Comparison of ENCODE assay signal across 13 cellular contexts in the genomic region with DNA sequence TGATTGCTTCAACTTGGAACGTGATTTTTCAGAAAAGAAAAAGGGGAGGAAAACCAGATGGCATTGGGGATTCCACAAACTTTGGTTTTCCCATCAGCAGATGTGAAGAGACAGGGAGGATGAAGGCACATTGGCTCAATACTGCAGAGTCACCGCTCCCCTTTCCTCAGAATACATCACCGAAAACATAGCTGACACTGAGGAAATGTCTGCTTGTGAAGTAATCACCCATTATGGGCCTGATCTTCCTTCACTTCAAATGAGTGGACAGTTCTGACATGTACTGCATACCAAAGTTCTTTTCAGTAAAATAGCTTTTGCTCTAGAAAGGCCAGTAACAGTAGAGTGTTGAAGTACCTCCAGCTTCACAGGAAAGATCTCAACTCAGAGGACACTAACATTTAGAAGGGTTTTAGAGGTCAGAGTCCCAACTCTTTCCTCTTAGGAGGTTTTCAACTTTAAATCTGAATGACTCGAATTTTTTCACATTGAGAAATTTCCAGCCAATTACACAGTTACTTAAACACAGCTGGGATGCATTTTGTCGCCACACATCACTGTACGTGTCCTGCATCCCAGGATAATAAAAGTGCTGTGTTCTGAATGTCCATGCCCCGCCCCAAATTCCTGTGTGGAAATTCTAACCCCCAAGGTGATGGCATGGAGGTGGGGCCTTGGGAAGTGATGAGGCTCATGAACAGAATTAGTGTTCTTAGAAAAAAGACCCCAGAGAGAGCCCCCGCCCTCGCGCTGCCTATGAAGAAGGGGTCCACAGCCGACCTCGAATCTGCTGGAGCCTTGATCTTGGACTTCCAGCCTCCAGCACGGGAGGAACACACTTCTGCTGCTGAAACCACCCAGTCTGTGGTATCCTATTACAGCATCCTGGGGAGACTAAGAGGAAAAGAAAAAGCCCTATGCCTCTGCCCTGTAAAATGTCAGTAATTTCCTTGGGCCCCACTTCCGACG.
DNase-seq lines count a peak whose midpoint lies in the region; ATAC-seq, FAIRE-seq and TF ChIP-seq lines count a peak whose summit lies in the region.
"Had no signal": no experiment of that assay in that cellular context is flagged by ENCODE, and none has a peak within 500 bp of the region (broad histone marks: within the 10 kb centered on the region; RNA-seq: fewer than 3 reads in every experiment).

No MANE protein-coding gene starts in this region.

- peaks cover 3% of the 10 kb centered on the region for H3K36me3 Mint-ChIP-seq in mesothelial cell of epicardium

- TF ChIP-seq CTCF in heart left ventricle (IDR thresholded peaks at IDR 0.05): no peak
- TF ChIP-seq CTCF in bronchial epithelial cell (IDR thresholded peaks at IDR 0.05; ENCODE audit: insufficient read depth, low read length, severe bottlenecking): no peak
- no peak for TF ChIP-seq CTCF in tibial artery (IDR thresholded peaks at IDR 0.05)
- no peak for TF ChIP-seq CTCF in mesothelial cell of epicardium (IDR thresholded peaks at IDR 0.05; ENCODE audit: unreplicated experiment)

- DNase-seq in heart left ventricle: no peak
- no peak for DNase-seq in left ventricle myocardium superior
- peak; percentile 14 for DNase-seq in bronchial epithelial cell (ENCODE audit: low read depth)
- DNase-seq in left kidney (ENCODE audit: low read depth, low spot score): peak; percentile 66
- DNase-seq in tibial artery: no peak
- DNase-seq in kidney glomerular epithelial cell (lab: John Stamatoyannopoulos, UW): no peak
- DNase-seq in mesothelial cell of epicardium (ENCODE audit: low spot score in 2 of 2, unreplicated experiment in 2 of 2): no peak
- DNase-seq: activated CD4-positive, alpha-beta memory T cell treated with anti-CD3 and anti-CD28 coated beads, Interleukin-2, amount 10 ng/mL, durations not matched to agents 7 days and 5 days; GDM1; NCI-H1417 had no signal

- H3K27me3 Mint-ChIP-seq in mesothelial cell of epicardium (ENCODE audit: low read depth): no peaks in the 10 kb centered on the region

- no peak for TF ChIP-seq POLR2A in heart left ventricle (IDR thresholded peaks at IDR 0.05)

- H3K4me3 Mint-ChIP-seq in mesothelial cell of epicardium: no peak overlapping the region
- H3K4me3 Mint-ChIP-seq: activated CD4-positive, alpha-beta memory T cell treated with anti-CD3 and anti-CD28 coated beads, Interleukin-2, amount 10 ng/mL, durations not matched to agents 7 days and 5 days had no signal

- intact Hi-C loops in heart left ventricle (cut with DNase I) (loop anchor here in 5 of 10 donors (5.0 to 10.0 kb wide), 4 partner anchors 73 to 326 kb away; no protein-coding TSS in a partner anchor), left ventricle myocardium superior (cut with micrococcal nuclease) (loop anchor here (10.0 kb wide), 1 partner anchor 206 kb away; no protein-coding TSS in a partner anchor), tibial artery (cut with DNase I; ENCODE audit: low total_unique reads) (loop anchor here (10.0 kb wide), 1 partner anchor 76 kb away; a partner anchor contains a TSS)

- H3K27ac Mint-ChIP-seq in mesothelial cell of epicardium: no peak overlapping the region
- H3K27ac Mint-ChIP-seq: activated CD4-positive, alpha-beta memory T cell treated with anti-CD3 and anti-CD28 coated beads, Interleukin-2, amount 10 ng/mL, durations not matched to agents 7 days and 5 days; activated T-helper 2 cell treated with anti-CD3 and anti-CD28 coated beads, Interferon-gamma antibody, Interleukin-2, Interleukin-4, amounts not matched to agents 10 μg/mL and 5 μg/mL and 100 μg/mL, durations not matched to agents 14 hours and 24 hours and 36 hours had no signal

- H3K27me3 ChIP-seq in heart left ventricle (no peaks in the 10 kb centered on the region), bronchial epithelial cell (ENCODE audit: control insufficient read depth, insufficient read depth, low read length) (no peaks in the 10 kb centered on the region), tibial artery (no peaks in the 10 kb centered on the region)

- H3K27ac ChIP-seq in heart left ventricle (peak overlapping the region in 10 of 12 donors; percentile 23 to 88 (median 37)), tibial artery (peak overlapping the region; percentile 56 to 91)

- FAIRE-seq in bronchial epithelial cell (lab: Jason Lieb, UNC): no peak
- FAIRE-seq: K562 had no signal

- ATAC-seq in heart left ventricle: no peak
- no peak for ATAC-seq in left ventricle myocardium superior
- no peak for ATAC-seq in GM21423 (IDR thresholded peaks at IDR 0.05; ENCODE audit: unreplicated experiment)
- ATAC-seq: K562 had no signal

- H3K9me3 ChIP-seq in heart left ventricle: no peaks in the 10 kb centered on the region
- no peaks in the 10 kb centered on the region for H3K9me3 ChIP-seq in tibial artery

- no peaks in the 10 kb centered on the region for H3K36me3 ChIP-seq in heart left ventricle
- no peaks in the 10 kb centered on the region for H3K36me3 ChIP-seq in bronchial epithelial cell (ENCODE audit: control insufficient read depth, insufficient read depth, low read length)
- H3K36me3 ChIP-seq in tibial artery: no peaks in the 10 kb centered on the region

- peaks cover 18 to 86% (median 66%) of the 10 kb centered on the region in 12 donors for H3K4me1 ChIP-seq in heart left ventricle
- H3K4me1 ChIP-seq in tibial artery: peaks cover 0 to 87% (median 48%) of the 10 kb centered on the region in 4 donors

- peaks cover 17% of the 10 kb centered on the region for H3K4me1 Mint-ChIP-seq in mesothelial cell of epicardium
- H3K4me1 Mint-ChIP-seq: activated CD4-positive, alpha-beta memory T cell treated with anti-CD3 and anti-CD28 coated beads, Interleukin-2, amount 10 ng/mL, durations not matched to agents 7 days and 5 days had no signal

- H3K9me3 Mint-ChIP-seq in mesothelial cell of epicardium: peaks cover 4% of the 10 kb centered on the region
- H3K9me3 Mint-ChIP-seq: activated CD4-positive, alpha-beta memory T cell treated with anti-CD3 and anti-CD28 coated beads, Interleukin-2, amount 10 ng/mL, durations not matched to agents 7 days and 5 days; activated T-helper 2 cell treated with anti-CD3 and anti-CD28 coated beads, Interferon-gamma antibody, Interleukin-2, Interleukin-4, amounts not matched to agents 10 μg/mL and 5 μg/mL and 100 μg/mL, durations not matched to agents 14 hours and 24 hours and 36 hours had no signal

- H3K4me3 ChIP-seq in heart left ventricle: no peak overlapping the region
- no peak overlapping the region for H3K4me3 ChIP-seq in bronchial epithelial cell (ENCODE audit: low read depth, low read length)
- no peak overlapping the region for H3K4me3 ChIP-seq in tibial artery
- H3K4me3 ChIP-seq: K562 had no signal

- WGBS in heart left ventricle, 4 donors: 74 to 82% (median 76%) methylated on average over 13 to 15 of the region's 15 CpGs

Comparison
In these comparisons a context has a peak if more than half of its experiments do, and no peak if none do; other contexts are left out.
1. DNase-seq: peak in bronchial epithelial cell (single experiment) and left kidney (single experiment); none in heart left ventricle (0 of 5), left ventricle myocardium superior (single experiment), tibial artery (0 of 2), kidney glomerular epithelial cell (single experiment) and mesothelial cell of epicardium (0 of 2).